Comparison of ENCODE assay signal across 27 cellular contexts in genomic region chr3:111726788-111727305, GRCh38.
"Had no signal": no experiment of that assay in that cellular context is flagged by ENCODE, and none has a peak within 500 bp of the region (broad histone marks: within the 10 kb centered on the region; RNA-seq: fewer than 3 reads in every experiment).

No MANE protein-coding gene starts in this region.

- H3K27me3 Mint-ChIP-seq: dendritic cell treated with granulocyte-macrophage colony-stimulating factor and Interleukin-4, amounts not matched to agents 40 ng/mL and 50 ng/mL, for 4 days; naive thymus-derived CD8-positive, alpha-beta T cell had no signal

- H3K4me1 ChIP-seq: lower lobe of right lung, psoas muscle had no signal

- H3K9me3 ChIP-seq: gastroesophageal sphincter, heart right ventricle, lower lobe of right lung, ovary, psoas muscle, sigmoid colon, stomach, thyroid gland, vagina had no signal

- H3K4me3 ChIP-seq: gastroesophageal sphincter, heart right ventricle, lower lobe of right lung, ovary, psoas muscle, sigmoid colon, stomach, thyroid gland, vagina had no signal

- H3K36me3 ChIP-seq: gastroesophageal sphincter, heart right ventricle, lower lobe of right lung, ovary, sigmoid colon, stomach, thyroid gland, vagina had no signal

- H3K27ac Mint-ChIP-seq: dendritic cell treated with granulocyte-macrophage colony-stimulating factor and Interleukin-4, amounts not matched to agents 40 ng/mL and 50 ng/mL, for 4 days; endodermal cell; naive thymus-derived CD8-positive, alpha-beta T cell; stimulated activated effector memory CD8-positive, alpha-beta T cell treated with anti-CD3 and anti-CD28 coated beads, Interleukin-12 subunit alpha, Interleukin-12 subunit beta, amount 100 ng/mL, for 72 hours had no signal

- DNase-seq: effector CD8-positive, alpha-beta T cell; endodermal cell; foreskin keratinocyte; heart right ventricle; hippocampal formation; kidney glomerular epithelial cell; left colon; left ventricle myocardium superior; lower lobe of right lung; naive thymus-derived CD8-positive, alpha-beta T cell; occipital lobe; ovary; posterior cingulate gyrus; psoas muscle; right cardiac atrium; sigmoid colon; stimulated activated CD4-positive, alpha-beta T cell treated with anti-CD3 and anti-CD28 coated beads, Interleukin-2, amount 100 ng/mL, for 24 hours; stimulated activated CD4-positive, alpha-beta T cell treated with anti-CD3 and anti-CD28 coated beads, Interleukin-4, amount 100 ng/mL, for 24 hours; stimulated activated naive CD4-positive, alpha-beta T cell treated with Interleukin-2 at 50 U/mL for 16 hours; stomach; thyroid gland; trophoblast cell had no signal

- H3K27me3 ChIP-seq: foreskin keratinocyte, gastroesophageal sphincter, heart right ventricle, ovary, sigmoid colon, stomach, thyroid gland, vagina had no signal

- H3K4me3 Mint-ChIP-seq: dendritic cell treated with granulocyte-macrophage colony-stimulating factor and Interleukin-4, amounts not matched to agents 40 ng/mL and 50 ng/mL, for 4 days; endodermal cell; naive thymus-derived CD8-positive, alpha-beta T cell; stimulated activated effector memory CD8-positive, alpha-beta T cell treated with anti-CD3 and anti-CD28 coated beads, Interleukin-12 subunit alpha, Interleukin-12 subunit beta, amount 100 ng/mL, for 72 hours had no signal

- H3K9me3 Mint-ChIP-seq: dendritic cell treated with granulocyte-macrophage colony-stimulating factor and Interleukin-4, amounts not matched to agents 40 ng/mL and 50 ng/mL, for 4 days; stimulated activated effector memory CD8-positive, alpha-beta T cell treated with anti-CD3 and anti-CD28 coated beads, Interleukin-12 subunit alpha, Interleukin-12 subunit beta, amount 100 ng/mL, for 72 hours had no signal

- H3K27ac ChIP-seq: epithelial cell of prostate, foreskin keratinocyte, heart right ventricle, lower lobe of right lung, ovary, psoas muscle, sigmoid colon, stomach, thyroid gland, vagina had no signal

- H3K4me1 Mint-ChIP-seq: naive thymus-derived CD8-positive, alpha-beta T cell had no signal
